In genomic region chr10:61366365-61366764, GRCh38 we compare ENCODE assay signal across 8 cellular contexts.
"Had no signal": no experiment of that assay in that cellular context is flagged by ENCODE, and none has a peak within 500 bp of the region (broad histone marks: within the 10 kb centered on the region; RNA-seq: fewer than 3 reads in every experiment).

No MANE protein-coding gene starts in this region.

- H3K4me2 ChIP-seq: KMS-11 had no signal

- H3K9me3 Mint-ChIP-seq: IgD-negative memory B cell had no signal

- H3K4me3 Mint-ChIP-seq: IgD-negative memory B cell had no signal

- H3K4me3 ChIP-seq: K562 had no signal

- H3K9ac ChIP-seq: KMS-11 had no signal

- H3K27ac Mint-ChIP-seq: IgD-negative memory B cell had no signal

- H3K4me1 Mint-ChIP-seq: IgD-negative memory B cell had no signal

- H3K36me3 Mint-ChIP-seq: IgD-negative memory B cell had no signal

- ATAC-seq: HepG2, K562 had no signal

- H3K27ac ChIP-seq: HL-60, KMS-11 had no signal

- DNase-seq: IMR-90, KBM-7, KG1 had no signal
